Comparison of ENCODE assay signal across 11 cellular contexts in genomic region chr17:48036693-48037035, GRCh38. TPM values are rescaled to one million over a fixed set of nuclear protein-coding genes. Genes with fewer than 3 reads are reported as not detected.
A peak's percentile ranks its signal among the peaks of the same experiment; 100 is the strongest.
DNase-seq lines count a peak whose midpoint lies in the region; ATAC-seq and TF ChIP-seq lines count a peak whose summit lies in the region.
"Had no signal": no experiment of that assay in that cellular context is flagged by ENCODE, and none has a peak within 500 bp of the region (broad histone marks: within the 10 kb centered on the region; RNA-seq: fewer than 3 reads in every experiment).

No MANE protein-coding gene starts in this region.

- peaks cover 9% of the 10 kb centered on the region for H3K36me3 Mint-ChIP-seq in chondrocyte (ENCODE audit: low read depth)

- no peak for TF ChIP-seq CTCF in heart left ventricle (IDR thresholded peaks at IDR 0.05)
- no peak for TF ChIP-seq CTCF in chondrocyte (IDR thresholded peaks at IDR 0.05)
- no peak for TF ChIP-seq CTCF in uterus (IDR thresholded peaks at IDR 0.05)

- ATAC-seq in heart left ventricle (peak in 1 of 4 donors; percentile 4), Right ventricle myocardium superior (ENCODE audit: poor library complexity) (no peak), GM21360 (IDR thresholded peaks at IDR 0.05; ENCODE audit: unreplicated experiment) (no peak)

- no peak for TF ChIP-seq POLR2A in heart left ventricle (IDR thresholded peaks at IDR 0.05)
- no peak for TF ChIP-seq POLR2A in uterus (IDR thresholded peaks at IDR 0.05)

- no peaks in the 10 kb centered on the region for H3K9me3 Mint-ChIP-seq in chondrocyte (ENCODE audit: low read depth)

- H3K4me1 ChIP-seq in heart left ventricle (peaks cover 0 to 17% (median 11%) of the 10 kb centered on the region in 12 donors), muscle layer of duodenum (ENCODE audit: control insufficient read depth in 1 of 2, insufficient read depth in 2 of 2, low read length in 2 of 2) (peaks cover 0 to 14% of the 10 kb centered on the region in 2 donors), uterus (no peaks in the 10 kb centered on the region)

- intact Hi-C loops in heart left ventricle (cut with DNase I) (loop anchor here in 2 of 10 donors (2.0 kb wide), 2 partner anchors 14 to 38 kb away; no protein-coding TSS in a partner anchor), Right ventricle myocardium superior (cut with DNase I) (no loop called here), uterus (cut with DNase I; ENCODE audit: low total_unique reads) (no loop called here)

- peak overlapping the region; percentile 88 for H3K27ac Mint-ChIP-seq in chondrocyte (ENCODE audit: unreplicated experiment)

- peak overlapping the region; percentile 82 for H3K4me3 Mint-ChIP-seq in chondrocyte (ENCODE audit: unreplicated experiment)

- WGBS in heart left ventricle, 4 donors: 32 to 40% (median 34%) methylated on average over 4 to 6 of the region's 6 CpGs

- no peaks in the 10 kb centered on the region for H3K27me3 Mint-ChIP-seq in chondrocyte (ENCODE audit: low read depth)

- H3K4me3 ChIP-seq in heart left ventricle (peak overlapping the region; percentile 35 to 89 (median 70)), muscle layer of duodenum (ENCODE audit: low read depth in 1 of 2, low read length in 2 of 2) (peak overlapping the region; percentile 65 to 80), uterus (peak overlapping the region; percentile 45 to 60)

- H3K4me1 Mint-ChIP-seq in chondrocyte (ENCODE audit: low read depth): peaks cover 34% of the 10 kb centered on the region

- H3K36me3 ChIP-seq in heart left ventricle (peaks cover 0 to 14% (median 0%) of the 10 kb centered on the region in 9 donors), muscle layer of duodenum (ENCODE audit: control insufficient read depth in 1 of 2, insufficient read depth in 2 of 2, low read length in 2 of 2) (peaks cover 0 to 9% of the 10 kb centered on the region in 2 donors), uterus (no peaks in the 10 kb centered on the region)

- peaks cover 0 to 16% (median 0%) of the 10 kb centered on the region in 9 donors for H3K27me3 ChIP-seq in heart left ventricle
- no peaks in the 10 kb centered on the region for H3K27me3 ChIP-seq in muscle layer of duodenum (ENCODE audit: low read depth, low read length)
- no peaks in the 10 kb centered on the region for H3K27me3 ChIP-seq in uterus

- peak overlapping the region in 10 of 12 donors; percentile 49 to 86 (median 82) for H3K27ac ChIP-seq in heart left ventricle
- no peak overlapping the region for H3K27ac ChIP-seq in muscle layer of duodenum (ENCODE audit: low read length)
- H3K27ac ChIP-seq in uterus: peak overlapping the region; percentile 58 to 80

- DNase-seq in heart left ventricle: peak in 1 of 5 donors; percentile 28
- no peak for DNase-seq in Right ventricle myocardium superior
- no peak for DNase-seq in chondrocyte (ENCODE audit: low spot score)
- no peak for DNase-seq in uterus
- DNase-seq in NCI-H446 treated with DMSO at 0.1 percent for 48 hours (lab: John Stamatoyannopoulos, UW): no peak
- DNase-seq in RPMI8226: no peak
- DNase-seq: DND-41, GOT3, NCI-H1417 treated with DMSO at 0.1 percent for 48 hours had no signal

- H3K9me3 ChIP-seq in heart left ventricle (no peaks in the 10 kb centered on the region), muscle layer of duodenum (ENCODE audit: control insufficient read depth in 1 of 2, low read length in 2 of 2) (no peaks in the 10 kb centered on the region), uterus (no peaks in the 10 kb centered on the region)

RNA-seq across cellular contexts. Expression of gene COPZ2, which starts 0.9 kb away (rescaled TPM):
- total RNA-seq in heart left ventricle (10 to 100 TPM; 35.4 to 64.3 (median 54.8) TPM), Right ventricle myocardium superior (49.2 TPM), chondrocyte (157 to 228 TPM (median 219 TPM) in 3 replicates), uterus (10 to 100 TPM; 12.9 to 82.7 (median 35.3) TPM)
- 10 to 100 TPM; 13.2 to 48.2 TPM for polyA plus RNA-seq in heart left ventricle

RNA-seq across cellular contexts. Expression of gene NFE2L1, which starts 11.5 kb away (rescaled TPM):
- total RNA-seq in heart left ventricle: 1,000 to 10,000 TPM in 1 of 9 donors, 100 to 1,000 TPM in 8; 375 to 1,055 (median 606) TPM
- polyA plus RNA-seq in heart left ventricle: 100 to 1,000 TPM; 254 to 385 TPM
- total RNA-seq in Right ventricle myocardium superior: 911 TPM
- total RNA-seq in chondrocyte: 290 to 445 TPM (median 444 TPM) in 3 replicates
- total RNA-seq in uterus: 100 to 1,000 TPM in 2 of 4 donors, 10 to 100 TPM in 2; 85.6 to 323 (median 176) TPM
